ENCODE assay signal across 1 cellular context in the genomic region with DNA sequence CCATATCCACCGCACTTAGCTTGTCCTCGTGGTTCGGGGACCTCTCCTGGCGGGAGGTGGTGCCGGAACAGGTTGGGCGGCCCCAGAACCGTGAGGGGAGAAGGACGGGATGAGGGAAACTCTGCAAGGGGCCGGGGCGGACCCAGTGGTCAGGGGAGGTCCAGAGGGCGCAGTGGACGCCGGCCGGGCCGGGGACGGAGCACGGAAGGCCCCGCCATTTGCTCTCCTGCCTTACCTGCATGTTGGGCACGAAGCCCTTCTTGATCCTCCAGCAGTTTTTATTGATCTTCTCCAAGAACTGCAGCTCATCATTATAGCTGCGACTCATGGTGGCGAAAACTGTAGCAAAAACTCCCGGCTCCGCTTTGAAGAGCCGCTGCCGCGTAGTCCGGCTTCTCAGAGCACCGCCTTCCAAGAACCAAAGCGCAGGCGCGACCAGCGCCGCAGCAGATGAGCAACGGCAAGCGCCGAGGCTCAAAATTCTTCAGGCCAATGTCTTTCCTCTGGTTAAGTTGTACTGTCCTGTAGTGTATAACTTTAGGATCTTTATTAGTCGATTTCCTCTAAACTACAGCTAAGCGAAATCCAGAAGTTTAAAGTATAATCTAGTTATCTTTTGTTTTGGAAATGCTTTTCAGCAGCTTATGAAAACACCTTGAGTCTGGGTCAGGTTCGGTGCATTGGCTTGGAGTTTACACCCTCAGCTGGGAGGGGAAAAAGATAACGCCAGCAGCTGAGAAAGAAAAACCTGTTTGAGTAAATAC.
TF ChIP-seq lines count a peak whose summit lies in the region.

A gene (minus strand): TSS at position 419 of the 764 bp plus-strand sequence. CDS start 91 bp downstream, at position 328.

TF ChIP-seq in HepG2, 621 proteins besides CTCF, POLR2A, EP300 and RAD21 (continued from another document and continues in another):
- TF ChIP-seq, protein P1, sequence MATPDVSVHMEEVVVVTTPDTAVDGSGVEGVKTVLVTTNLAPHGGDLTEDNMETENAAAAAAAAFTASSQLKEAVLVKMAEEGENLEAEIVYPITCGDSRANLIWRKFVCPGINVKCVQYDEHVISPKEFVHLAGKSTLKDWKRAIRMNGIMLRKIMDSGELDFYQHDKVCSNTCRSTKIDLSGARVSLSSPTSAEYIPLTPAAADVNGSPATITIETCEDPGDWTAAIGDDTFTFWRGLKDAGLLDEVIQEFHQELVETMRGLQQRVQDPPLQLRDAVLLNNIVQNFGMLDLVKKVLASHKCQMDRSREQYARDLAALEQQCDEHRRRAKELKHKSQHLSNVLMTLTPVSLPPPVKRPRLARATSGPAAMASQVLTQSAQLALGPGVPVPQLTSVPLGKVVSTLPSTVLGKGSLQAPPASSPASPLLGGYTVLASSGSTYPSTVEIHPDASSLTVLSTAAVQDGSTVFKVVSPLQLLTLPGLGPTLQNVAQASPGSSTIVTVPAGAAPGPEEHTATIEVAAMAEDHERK (CRISPR knock-in tag; IDR thresholded peaks at IDR 0.05; ENCODE audit: low read depth): no peak
- TF ChIP-seq ZNF543 (CRISPR knock-in tag; IDR thresholded peaks at IDR 0.05): no peak
- TF ChIP-seq, protein P2, sequence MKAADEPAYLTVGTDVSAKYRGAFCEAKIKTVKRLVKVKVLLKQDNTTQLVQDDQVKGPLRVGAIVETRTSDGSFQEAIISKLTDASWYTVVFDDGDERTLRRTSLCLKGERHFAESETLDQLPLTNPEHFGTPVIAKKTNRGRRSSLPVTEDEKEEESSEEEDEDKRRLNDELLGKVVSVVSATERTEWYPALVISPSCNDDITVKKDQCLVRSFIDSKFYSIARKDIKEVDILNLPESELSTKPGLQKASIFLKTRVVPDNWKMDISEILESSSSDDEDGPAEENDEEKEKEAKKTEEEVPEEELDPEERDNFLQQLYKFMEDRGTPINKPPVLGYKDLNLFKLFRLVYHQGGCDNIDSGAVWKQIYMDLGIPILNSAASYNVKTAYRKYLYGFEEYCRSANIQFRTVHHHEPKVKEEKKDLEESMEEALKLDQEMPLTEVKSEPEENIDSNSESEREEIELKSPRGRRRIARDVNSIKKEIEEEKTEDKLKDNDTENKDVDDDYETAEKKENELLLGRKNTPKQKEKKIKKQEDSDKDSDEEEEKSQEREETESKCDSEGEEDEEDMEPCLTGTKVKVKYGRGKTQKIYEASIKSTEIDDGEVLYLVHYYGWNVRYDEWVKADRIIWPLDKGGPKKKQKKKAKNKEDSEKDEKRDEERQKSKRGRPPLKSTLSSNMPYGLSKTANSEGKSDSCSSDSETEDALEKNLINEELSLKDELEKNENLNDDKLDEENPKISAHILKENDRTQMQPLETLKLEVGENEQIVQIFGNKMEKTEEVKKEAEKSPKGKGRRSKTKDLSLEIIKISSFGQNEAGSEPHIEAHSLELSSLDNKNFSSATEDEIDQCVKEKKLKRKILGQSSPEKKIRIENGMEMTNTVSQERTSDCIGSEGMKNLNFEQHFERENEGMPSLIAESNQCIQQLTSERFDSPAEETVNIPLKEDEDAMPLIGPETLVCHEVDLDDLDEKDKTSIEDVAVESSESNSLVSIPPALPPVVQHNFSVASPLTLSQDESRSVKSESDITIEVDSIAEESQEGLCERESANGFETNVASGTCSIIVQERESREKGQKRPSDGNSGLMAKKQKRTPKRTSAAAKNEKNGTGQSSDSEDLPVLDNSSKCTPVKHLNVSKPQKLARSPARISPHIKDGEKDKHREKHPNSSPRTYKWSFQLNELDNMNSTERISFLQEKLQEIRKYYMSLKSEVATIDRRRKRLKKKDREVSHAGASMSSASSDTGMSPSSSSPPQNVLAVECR (CRISPR knock-in tag; IDR thresholded peaks at IDR 0.05; ENCODE audit: borderline replicate concordance): peak; percentile 89
- TF ChIP-seq, protein P3, sequence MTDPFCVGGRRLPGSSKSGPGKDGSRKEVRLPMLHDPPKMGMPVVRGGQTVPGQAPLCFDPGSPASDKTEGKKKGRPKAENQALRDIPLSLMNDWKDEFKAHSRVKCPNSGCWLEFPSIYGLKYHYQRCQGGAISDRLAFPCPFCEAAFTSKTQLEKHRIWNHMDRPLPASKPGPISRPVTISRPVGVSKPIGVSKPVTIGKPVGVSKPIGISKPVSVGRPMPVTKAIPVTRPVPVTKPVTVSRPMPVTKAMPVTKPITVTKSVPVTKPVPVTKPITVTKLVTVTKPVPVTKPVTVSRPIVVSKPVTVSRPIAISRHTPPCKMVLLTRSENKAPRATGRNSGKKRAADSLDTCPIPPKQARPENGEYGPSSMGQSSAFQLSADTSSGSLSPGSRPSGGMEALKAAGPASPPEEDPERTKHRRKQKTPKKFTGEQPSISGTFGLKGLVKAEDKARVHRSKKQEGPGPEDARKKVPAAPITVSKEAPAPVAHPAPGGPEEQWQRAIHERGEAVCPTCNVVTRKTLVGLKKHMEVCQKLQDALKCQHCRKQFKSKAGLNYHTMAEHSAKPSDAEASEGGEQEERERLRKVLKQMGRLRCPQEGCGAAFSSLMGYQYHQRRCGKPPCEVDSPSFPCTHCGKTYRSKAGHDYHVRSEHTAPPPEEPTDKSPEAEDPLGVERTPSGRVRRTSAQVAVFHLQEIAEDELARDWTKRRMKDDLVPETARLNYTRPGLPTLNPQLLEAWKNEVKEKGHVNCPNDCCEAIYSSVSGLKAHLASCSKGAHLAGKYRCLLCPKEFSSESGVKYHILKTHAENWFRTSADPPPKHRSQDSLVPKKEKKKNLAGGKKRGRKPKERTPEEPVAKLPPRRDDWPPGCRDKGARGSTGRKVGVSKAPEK (CRISPR knock-in tag; IDR thresholded peaks at IDR 0.05; ENCODE audit: borderline replicate concordance): no peak
- TF ChIP-seq ZNF615 (CRISPR knock-in tag; IDR thresholded peaks at IDR 0.05; ENCODE audit: borderline replicate concordance): no peak
- no peak for TF ChIP-seq ZNF468 (CRISPR knock-in tag; IDR thresholded peaks at IDR 0.05)
- TF ChIP-seq CHD2 (IDR thresholded peaks at IDR 0.05; ENCODE audit: low read depth, low read length): no peak
- peak; percentile 33; the same call in 1 of the 2 replicates for TF ChIP-seq RXRA (CRISPR knock-in tag; IDR thresholded peaks at IDR 0.05)
- TF ChIP-seq, protein P4, sequence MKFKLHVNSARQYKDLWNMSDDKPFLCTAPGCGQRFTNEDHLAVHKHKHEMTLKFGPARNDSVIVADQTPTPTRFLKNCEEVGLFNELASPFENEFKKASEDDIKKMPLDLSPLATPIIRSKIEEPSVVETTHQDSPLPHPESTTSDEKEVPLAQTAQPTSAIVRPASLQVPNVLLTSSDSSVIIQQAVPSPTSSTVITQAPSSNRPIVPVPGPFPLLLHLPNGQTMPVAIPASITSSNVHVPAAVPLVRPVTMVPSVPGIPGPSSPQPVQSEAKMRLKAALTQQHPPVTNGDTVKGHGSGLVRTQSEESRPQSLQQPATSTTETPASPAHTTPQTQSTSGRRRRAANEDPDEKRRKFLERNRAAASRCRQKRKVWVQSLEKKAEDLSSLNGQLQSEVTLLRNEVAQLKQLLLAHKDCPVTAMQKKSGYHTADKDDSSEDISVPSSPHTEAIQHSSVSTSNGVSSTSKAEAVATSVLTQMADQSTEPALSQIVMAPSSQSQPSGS (CRISPR knock-in tag; IDR thresholded peaks at IDR 0.05): no peak
- TF ChIP-seq ZFAT (CRISPR knock-in tag; conservative IDR thresholded peaks at IDR 0.05): no peak
- TF ChIP-seq, protein P5, sequence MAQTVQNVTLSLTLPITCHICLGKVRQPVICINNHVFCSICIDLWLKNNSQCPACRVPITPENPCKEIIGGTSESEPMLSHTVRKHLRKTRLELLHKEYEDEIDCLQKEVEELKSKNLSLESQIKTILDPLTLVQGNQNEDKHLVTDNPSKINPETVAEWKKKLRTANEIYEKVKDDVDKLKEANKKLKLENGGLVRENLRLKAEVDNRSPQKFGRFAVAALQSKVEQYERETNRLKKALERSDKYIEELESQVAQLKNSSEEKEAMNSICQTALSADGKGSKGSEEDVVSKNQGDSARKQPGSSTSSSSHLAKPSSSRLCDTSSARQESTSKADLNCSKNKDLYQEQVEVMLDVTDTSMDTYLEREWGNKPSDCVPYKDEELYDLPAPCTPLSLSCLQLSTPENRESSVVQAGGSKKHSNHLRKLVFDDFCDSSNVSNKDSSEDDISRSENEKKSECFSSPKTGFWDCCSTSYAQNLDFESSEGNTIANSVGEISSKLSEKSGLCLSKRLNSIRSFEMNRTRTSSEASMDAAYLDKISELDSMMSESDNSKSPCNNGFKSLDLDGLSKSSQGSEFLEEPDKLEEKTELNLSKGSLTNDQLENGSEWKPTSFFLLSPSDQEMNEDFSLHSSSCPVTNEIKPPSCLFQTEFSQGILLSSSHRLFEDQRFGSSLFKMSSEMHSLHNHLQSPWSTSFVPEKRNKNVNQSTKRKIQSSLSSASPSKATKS (CRISPR knock-in tag; IDR thresholded peaks at IDR 0.05): no peak
- TF ChIP-seq SALL2 (CRISPR knock-in tag; IDR thresholded peaks at IDR 0.05): 0 out of 2 replicates have a peak, but pooled peaks have one; percentile 47
- TF ChIP-seq TBP (CRISPR knock-in tag; IDR thresholded peaks at IDR 0.05): no peak
- TF ChIP-seq, protein P6, sequence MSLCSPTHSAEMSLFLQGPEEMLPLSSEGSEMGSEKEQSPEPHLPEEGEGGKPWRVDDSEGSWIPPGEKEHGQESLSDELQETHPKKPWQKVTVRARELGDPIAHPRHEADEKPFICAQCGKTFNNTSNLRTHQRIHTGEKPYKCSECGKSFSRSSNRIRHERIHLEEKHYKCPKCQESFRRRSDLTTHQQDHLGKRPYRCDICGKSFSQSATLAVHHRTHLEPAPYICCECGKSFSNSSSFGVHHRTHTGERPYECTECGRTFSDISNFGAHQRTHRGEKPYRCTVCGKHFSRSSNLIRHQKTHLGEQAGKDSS (CRISPR knock-in tag; IDR thresholded peaks at IDR 0.05; ENCODE audit: borderline replicate concordance, low read depth): peak; percentile 53; the same call in 1 of the 2 replicates
- no peak for TF ChIP-seq SYNCRIP (IDR thresholded peaks at IDR 0.05; ENCODE audit: insufficient read depth, low read depth, low read length)
- TF ChIP-seq, protein P7, sequence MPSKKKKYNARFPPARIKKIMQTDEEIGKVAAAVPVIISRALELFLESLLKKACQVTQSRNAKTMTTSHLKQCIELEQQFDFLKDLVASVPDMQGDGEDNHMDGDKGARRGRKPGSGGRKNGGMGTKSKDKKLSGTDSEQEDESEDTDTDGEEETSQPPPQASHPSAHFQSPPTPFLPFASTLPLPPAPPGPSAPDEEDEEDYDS (CRISPR knock-in tag; IDR thresholded peaks at IDR 0.05): 0 out of 2 replicates have a peak, but pooled peaks have one; percentile 20
- peak; percentile 90 for TF ChIP-seq GATAD1 (CRISPR knock-in tag; IDR thresholded peaks at IDR 0.05)
- TF ChIP-seq ZNF7 (CRISPR knock-in tag; IDR thresholded peaks at IDR 0.05): no peak
- no peak for TF ChIP-seq RFX5 (IDR thresholded peaks at IDR 0.05; ENCODE audit: low read depth, low read length)
- TF ChIP-seq ATM (IDR thresholded peaks at IDR 0.05; ENCODE audit: borderline replicate concordance): no peak
- no peak for TF ChIP-seq TMF1 (CRISPR knock-in tag; IDR thresholded peaks at IDR 0.05; ENCODE audit: low read depth)
- TF ChIP-seq PAF1 (CRISPR knock-in tag; IDR thresholded peaks at IDR 0.05): no peak
- no peak for TF ChIP-seq ZNF83 (CRISPR knock-in tag; IDR thresholded peaks at IDR 0.05; ENCODE audit: borderline replicate concordance)
- TF ChIP-seq ZFP37 (CRISPR knock-in tag; IDR thresholded peaks at IDR 0.05; ENCODE audit: borderline replicate concordance): no peak
- no peak for TF ChIP-seq ZNF382 (CRISPR knock-in tag; IDR thresholded peaks at IDR 0.05; ENCODE audit: borderline replicate concordance)
- TF ChIP-seq TEAD3 (CRISPR knock-in tag; optimal IDR thresholded peaks at IDR 0.05; ENCODE audit: borderline replicate concordance): no peak
- no peak for TF ChIP-seq ZNF720 (CRISPR knock-in tag; IDR thresholded peaks at IDR 0.05)
- TF ChIP-seq PHB2 (IDR thresholded peaks at IDR 0.05; ENCODE audit: partially characterized antibody): no peak
- TF ChIP-seq LCORL (IDR thresholded peaks at IDR 0.05): no peak
- no peak for TF ChIP-seq LCORL (CRISPR knock-in tag; IDR thresholded peaks at IDR 0.05)
- no peak for TF ChIP-seq HOXA7 (CRISPR knock-in tag; IDR thresholded peaks at IDR 0.05)
- no peak for TF ChIP-seq ZNF335 (CRISPR knock-in tag; IDR thresholded peaks at IDR 0.05)
- TF ChIP-seq, protein P8, sequence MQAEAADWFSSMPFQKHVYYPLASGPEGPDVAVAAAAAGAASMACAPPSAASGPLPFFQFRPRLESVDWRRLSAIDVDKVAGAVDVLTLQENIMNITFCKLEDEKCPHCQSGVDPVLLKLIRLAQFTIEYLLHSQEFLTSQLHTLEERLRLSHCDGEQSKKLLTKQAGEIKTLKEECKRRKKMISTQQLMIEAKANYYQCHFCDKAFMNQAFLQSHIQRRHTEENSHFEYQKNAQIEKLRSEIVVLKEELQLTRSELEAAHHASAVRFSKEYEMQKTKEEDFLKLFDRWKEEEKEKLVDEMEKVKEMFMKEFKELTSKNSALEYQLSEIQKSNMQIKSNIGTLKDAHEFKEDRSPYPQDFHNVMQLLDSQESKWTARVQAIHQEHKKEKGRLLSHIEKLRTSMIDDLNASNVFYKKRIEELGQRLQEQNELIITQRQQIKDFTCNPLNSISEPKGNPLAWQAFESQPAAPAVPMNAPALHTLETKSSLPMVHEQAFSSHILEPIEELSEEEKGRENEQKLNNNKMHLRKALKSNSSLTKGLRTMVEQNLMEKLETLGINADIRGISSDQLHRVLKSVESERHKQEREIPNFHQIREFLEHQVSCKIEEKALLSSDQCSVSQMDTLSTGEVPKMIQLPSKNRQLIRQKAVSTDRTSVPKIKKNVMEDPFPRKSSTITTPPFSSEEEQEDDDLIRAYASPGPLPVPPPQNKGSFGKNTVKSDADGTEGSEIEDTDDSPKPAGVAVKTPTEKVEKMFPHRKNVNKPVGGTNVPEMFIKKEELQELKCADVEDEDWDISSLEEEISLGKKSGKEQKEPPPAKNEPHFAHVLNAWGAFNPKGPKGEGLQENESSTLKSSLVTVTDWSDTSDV (CRISPR knock-in tag; IDR thresholded peaks at IDR 0.05): no peak
- TF ChIP-seq TEAD2 (CRISPR knock-in tag; IDR thresholded peaks at IDR 0.05): no peak
- TF ChIP-seq, protein P9, sequence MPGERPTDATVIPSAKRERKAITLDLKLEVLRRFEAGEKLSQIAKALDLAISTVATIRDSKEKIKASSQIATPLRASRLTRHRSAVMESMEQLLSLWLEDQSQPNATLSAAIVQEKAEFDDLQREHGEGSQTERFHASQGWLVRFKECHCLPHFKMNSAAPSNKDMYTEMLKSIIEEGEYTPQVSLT (CRISPR knock-in tag; IDR thresholded peaks at IDR 0.05; ENCODE audit: borderline replicate concordance, low read depth): no peak
- no peak for TF ChIP-seq ZNF780A (CRISPR knock-in tag; IDR thresholded peaks at IDR 0.05)
